ENCODE assay signal across 14 cellular contexts in the genomic region with DNA sequence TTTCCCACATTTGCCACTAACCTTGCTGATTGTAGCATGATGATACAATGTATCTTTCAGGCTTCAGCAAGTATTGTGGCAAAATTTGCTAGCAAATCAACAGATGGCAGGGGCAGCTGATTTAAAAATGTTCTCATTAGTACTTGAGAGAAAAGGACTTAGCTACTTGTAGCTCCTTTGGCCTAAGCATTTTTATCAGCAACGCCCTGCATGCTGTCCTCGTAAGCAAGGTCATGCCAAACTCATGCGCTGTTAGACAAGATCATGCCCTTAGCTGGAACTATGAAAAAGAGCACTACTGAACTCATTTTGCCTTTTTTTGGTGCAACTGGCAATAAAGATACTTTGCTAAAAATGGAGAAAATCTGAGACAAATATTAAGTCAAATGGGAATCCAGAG.
DNase-seq lines count a peak whose midpoint lies in the region; ATAC-seq, FAIRE-seq and TF ChIP-seq lines count a peak whose summit lies in the region.
"Had no signal": no experiment of that assay in that cellular context is flagged by ENCODE, and none has a peak within 500 bp of the region (broad histone marks: within the 10 kb centered on the region; RNA-seq: fewer than 3 reads in every experiment).

No MANE protein-coding gene starts in this region.

- no peak overlapping the region for H3K27ac Mint-ChIP-seq in WTC11
- H3K27ac Mint-ChIP-seq: B cell; CD8-positive, alpha-beta T cell had no signal

- peaks cover 35% of the 10 kb centered on the region for H3K9me3 ChIP-seq in WERI-Rb-1 (ENCODE audit: severe bottlenecking)
- H3K9me3 ChIP-seq: HAP-1 had no signal

- H3K36me3 Mint-ChIP-seq in WTC11: peaks cover 38% of the 10 kb centered on the region
- H3K36me3 Mint-ChIP-seq: CD8-positive, alpha-beta T cell had no signal

- TF ChIP-seq POLR2A in GM18505 (IDR thresholded peaks at IDR 0.05; ENCODE audit: borderline replicate concordance, extremely low read depth, insufficient read depth, insufficient read length): no peak

- FAIRE-seq in HTR-8/SVneo (lab: Jason Lieb, UNC): peak; percentile 16
- peak; percentile 58 for FAIRE-seq in urothelium cell line (lab: Jason Lieb, UNC)
- FAIRE-seq: G401.6, GM12892 had no signal

- intact Hi-C loops in Right ventricle myocardium superior (cut with DNase I) (no loop called here), left cardiac atrium (cut with DNase I) (no loop called here)

- CTCF ChIA-PET in WTC11 (lab: Charles Lee): no interaction called here

- H3K4me3 Mint-ChIP-seq in WTC11: no peak overlapping the region
- H3K4me3 Mint-ChIP-seq: B cell; CD8-positive, alpha-beta T cell had no signal

- DNase-seq in Right ventricle myocardium superior: no peak
- DNase-seq in left cardiac atrium: no peak
- no peak for DNase-seq in HTR-8/SVneo (ENCODE audit: insufficient read length, low spot score)
- DNase-seq in WERI-Rb-1: peak; percentile 69
- no peak for DNase-seq in urothelium cell line (ENCODE audit: low spot score)
- no peak for DNase-seq in WTC11 (ENCODE audit: low spot score)
- DNase-seq: Calu3; CD8-positive, alpha-beta T cell had no signal

- peak; percentile 88 for ATAC-seq in Right ventricle myocardium superior (ENCODE audit: poor library complexity)
- ATAC-seq in left cardiac atrium: no peak
- ATAC-seq in GM18505 (IDR thresholded peaks at IDR 0.05; ENCODE audit: unreplicated experiment): no peak
- no peak for ATAC-seq in WTC11
- ATAC-seq: CD8-positive, alpha-beta T cell had no signal

- peak overlapping the region; percentile 46 for H3K27ac ChIP-seq in WERI-Rb-1
- H3K27ac ChIP-seq: BLaER1 treated with 17β-estradiol and CSF1 and Interleukin-3, amounts not matched to agents 10 nM and 100 nM had no signal

- peaks cover 42% of the 10 kb centered on the region for H3K9me3 Mint-ChIP-seq in WTC11

- no peaks in the 10 kb centered on the region for H3K27me3 ChIP-seq in WERI-Rb-1 (ENCODE audit: insufficient read depth, low read depth, severe bottlenecking)
- H3K27me3 ChIP-seq: BLaER1 treated with 17β-estradiol and CSF1 and Interleukin-3, amounts not matched to agents 10 nM and 100 nM had no signal

- no peaks in the 10 kb centered on the region for H3K36me3 ChIP-seq in WERI-Rb-1
- H3K36me3 ChIP-seq: HAP-1 had no signal

- H3K27me3 Mint-ChIP-seq in WTC11 (ENCODE audit: low read depth): peaks cover 6% of the 10 kb centered on the region; the same call in 1 of the 2 replicates

- H3K4me3 ChIP-seq in WERI-Rb-1 (ENCODE audit: low read depth, low read length): no peak overlapping the region
- H3K4me3 ChIP-seq: BLaER1 treated with 17β-estradiol and CSF1 and Interleukin-3, amounts not matched to agents 10 nM and 100 nM; HAP-1 had no signal

- TF ChIP-seq CTCF in WERI-Rb-1 (IDR thresholded peaks at IDR 0.05; ENCODE audit: low read depth, low read length) (no peak), WTC11 (IDR thresholded peaks at IDR 0.05) (no peak)

- POLR2A ChIA-PET in WTC11 (lab: Charles Lee): no interaction called here

- H3K4me1 Mint-ChIP-seq in WTC11: peaks cover 2% of the 10 kb centered on the region; the same call in 1 of the 2 replicates
- H3K4me1 Mint-ChIP-seq: B cell had no signal

TF ChIP-seq in WTC11, 78 proteins besides CTCF, POLR2A, EP300 and RAD21:
- TF ChIP-seq ZNF138 (CRISPR knock-in tag; conservative IDR thresholded peaks at IDR 0.05) (no peak), CDX4 (CRISPR knock-in tag; IDR thresholded peaks at IDR 0.05; ENCODE audit: borderline replicate concordance) (no peak), OVOL2 (CRISPR knock-in tag; IDR thresholded peaks at IDR 0.05; ENCODE audit: borderline replicate concordance) (no peak), ZNF263 (CRISPR knock-in tag; IDR thresholded peaks at IDR 0.05; ENCODE audit: low read depth) (no peak), GTF2I (CRISPR knock-in tag; conservative IDR thresholded peaks at IDR 0.05) (no peak), FOXJ3 (CRISPR knock-in tag; IDR thresholded peaks at IDR 0.05; ENCODE audit: borderline replicate concordance) (no peak), GRHL2 (CRISPR knock-in tag; IDR thresholded peaks at IDR 0.05; ENCODE audit: insufficient replicate concordance, severe bottlenecking) (no peak), IRF1 (CRISPR knock-in tag; IDR thresholded peaks at IDR 0.05) (no peak), ZNF671 (CRISPR knock-in tag; IDR thresholded peaks at IDR 0.05) (no peak), SP1 (CRISPR knock-in tag; conservative IDR thresholded peaks at IDR 0.05) (no peak)
- TF ChIP-seq, protein P1, sequence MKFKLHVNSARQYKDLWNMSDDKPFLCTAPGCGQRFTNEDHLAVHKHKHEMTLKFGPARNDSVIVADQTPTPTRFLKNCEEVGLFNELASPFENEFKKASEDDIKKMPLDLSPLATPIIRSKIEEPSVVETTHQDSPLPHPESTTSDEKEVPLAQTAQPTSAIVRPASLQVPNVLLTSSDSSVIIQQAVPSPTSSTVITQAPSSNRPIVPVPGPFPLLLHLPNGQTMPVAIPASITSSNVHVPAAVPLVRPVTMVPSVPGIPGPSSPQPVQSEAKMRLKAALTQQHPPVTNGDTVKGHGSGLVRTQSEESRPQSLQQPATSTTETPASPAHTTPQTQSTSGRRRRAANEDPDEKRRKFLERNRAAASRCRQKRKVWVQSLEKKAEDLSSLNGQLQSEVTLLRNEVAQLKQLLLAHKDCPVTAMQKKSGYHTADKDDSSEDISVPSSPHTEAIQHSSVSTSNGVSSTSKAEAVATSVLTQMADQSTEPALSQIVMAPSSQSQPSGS (CRISPR knock-in tag; IDR thresholded peaks at IDR 0.05; ENCODE audit: borderline replicate concordance, low read depth): no peak
